In the genomic region with DNA sequence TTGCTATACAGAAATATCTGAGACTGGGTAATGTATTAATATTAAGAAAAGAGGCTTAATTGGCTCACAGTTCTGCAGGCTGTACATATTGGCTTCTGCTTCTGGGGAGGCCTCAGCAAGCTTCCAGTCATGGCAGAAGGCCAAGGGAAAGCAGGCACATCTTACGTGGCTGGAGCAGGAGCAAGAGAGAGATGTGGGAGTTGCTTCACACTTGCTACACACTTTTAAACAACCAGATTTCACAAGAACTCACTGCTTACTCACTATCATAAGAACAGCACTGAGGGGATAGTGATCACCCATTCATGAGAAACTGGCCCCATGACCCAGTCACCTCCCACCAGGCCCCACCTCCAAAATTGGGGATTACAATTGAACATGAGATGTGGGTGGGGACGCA, we compare ENCODE assay signal across 22 cellular contexts. TPM values are rescaled to one million over a fixed set of nuclear protein-coding genes. Genes with fewer than 3 reads are reported as not detected.
DNase-seq lines count a peak whose midpoint lies in the region; ATAC-seq and TF ChIP-seq lines count a peak whose summit lies in the region.
"Had no signal": no experiment of that assay in that cellular context is flagged by ENCODE, and none has a peak within 500 bp of the region (broad histone marks: within the 10 kb centered on the region; RNA-seq: fewer than 3 reads in every experiment).

No MANE protein-coding gene starts in this region.

- no peaks in the 10 kb centered on the region for H3K9me3 Mint-ChIP-seq in MCF 10A (ENCODE audit: unreplicated experiment)
- no peaks in the 10 kb centered on the region for H3K9me3 Mint-ChIP-seq in activated B cell treated with CpG ODN at 0.5 μM for 24 hours
- no peaks in the 10 kb centered on the region for H3K9me3 Mint-ChIP-seq in H9
- H3K9me3 Mint-ChIP-seq: IgD-negative memory B cell had no signal

- no peak overlapping the region for H3K9ac ChIP-seq in H9 (ENCODE audit: extremely low read depth, insufficient read length, low read length)

- no CpG with 5 or more reads among the region's 2 CpGs for WGBS in H9 (ENCODE audit: extremely low coverage, insufficient read length, low lambda C conversion rate)

- H2BK20ac ChIP-seq in H9 (ENCODE audit: low read depth, low read length, poor library complexity, severe bottlenecking), result no peak overlapping the region

- H2BK12ac ChIP-seq in H9 (ENCODE audit: insufficient read length, low read depth, low read length), result no peak overlapping the region

- no peaks in the 10 kb centered on the region for H3K27me3 Mint-ChIP-seq in MCF 10A (ENCODE audit: insufficient read depth, unreplicated experiment)
- no peaks in the 10 kb centered on the region for H3K27me3 Mint-ChIP-seq in activated B cell treated with CpG ODN at 0.5 μM for 24 hours
- no peaks in the 10 kb centered on the region for H3K27me3 Mint-ChIP-seq in H9 (ENCODE audit: low read depth)
- H3K27me3 Mint-ChIP-seq: IgD-negative memory B cell had no signal

- H4K8ac ChIP-seq in H9 (replicated peaks; ENCODE audit: insufficient read length, low read depth, low read length), result no peak overlapping the region

- ATAC-seq in activated B cell treated with CpG ODN at 0.5 μM for 24 hours (ENCODE audit: low read depth), result no peak
- peak; percentile 78 for ATAC-seq in gastrocnemius medialis
- ATAC-seq in HG03025 (IDR thresholded peaks at IDR 0.05; ENCODE audit: low FRiP score, unreplicated experiment), result no peak
- ATAC-seq: HCT116, Panc1 had no signal

- no peaks in the 10 kb centered on the region for H4K20me1 ChIP-seq in H9 (ENCODE audit: control insufficient read depth, insufficient read depth, insufficient read length)

- no peak overlapping the region for H3K27ac ChIP-seq in breast epithelium
- peak overlapping the region; percentile 37 to 87 (median 70) for H3K27ac ChIP-seq in gastrocnemius medialis
- H3K27ac ChIP-seq in H9 (ENCODE audit: insufficient read length, low read depth, low read length), result no peak overlapping the region
- H3K27ac ChIP-seq: C4-2B, SJCRH30 had no signal

- no peak overlapping the region for H2AFZ ChIP-seq in H9 (ENCODE audit: low read length)

- no peak overlapping the region for H3K18ac ChIP-seq in H9 (ENCODE audit: insufficient read length, low read depth, low read length)

- DNase-seq in MCF 10A (ENCODE audit: unreplicated experiment) (peak; percentile 43), breast epithelium (ENCODE audit: low spot score in 2 of 2) (no peak), activated B cell treated with CpG ODN at 0.5 μM for 24 hours (no peak), fibroblast of gingiva (ENCODE audit: low read depth) (peak; percentile 1), gastrocnemius medialis (peak in 1 of 2 donors; percentile 55), H9 (no peak), GM10266 (ENCODE audit: extremely low spot score) (no peak)
- DNase-seq: GDM1, GOT3, Karpas-422, NCI-H1105, NCI-H146, NCI-H2029, NCI-H226, NCI-H510A treated with DMSO at 0.1 percent for 48 hours, NCI-H774, SJCRH30 had no signal

- H2BK5ac ChIP-seq in H9 (ENCODE audit: insufficient read length, low read length), result no peak overlapping the region

- H3K4me3 ChIP-seq in breast epithelium (no peak overlapping the region), gastrocnemius medialis (no peak overlapping the region)
- H3K4me3 ChIP-seq: SJCRH30 had no signal

- H4K91ac ChIP-seq in H9 (ENCODE audit: insufficient read length, low read depth, low read length), result no peak overlapping the region

- no peak for TF ChIP-seq POLR2A in breast epithelium (IDR thresholded peaks at IDR 0.05)
- no peak for TF ChIP-seq POLR2A in gastrocnemius medialis (IDR thresholded peaks at IDR 0.05)

- CTCF ChIA-PET in MCF 10A (lab: Yijun Ruan, JAX) (no interaction called here), activated B cell treated with CpG ODN at 0.5 μM for 24 hours (lab: Charles Lee) (no interaction called here)

- no peaks in the 10 kb centered on the region for H3K36me3 ChIP-seq in breast epithelium
- H3K36me3 ChIP-seq in gastrocnemius medialis, result no peaks in the 10 kb centered on the region
- H3K36me3 ChIP-seq: SJCRH30 had no signal

- H3K27ac Mint-ChIP-seq in MCF 10A (ENCODE audit: low read depth, unreplicated experiment), result no peak overlapping the region
- peak overlapping the region; percentile 37 for H3K27ac Mint-ChIP-seq in activated B cell treated with CpG ODN at 0.5 μM for 24 hours
- no peak overlapping the region for H3K27ac Mint-ChIP-seq in H9
- H3K27ac Mint-ChIP-seq: IgD-negative memory B cell had no signal

- no peak overlapping the region for H3K4me2 ChIP-seq in H9 (ENCODE audit: insufficient read depth, insufficient read length, low read length)

- H3K23ac ChIP-seq in H9 (ENCODE audit: insufficient read length, low read depth, low read length), result no peak overlapping the region

- H3K4ac ChIP-seq in H9 (ENCODE audit: low read depth, low read length), result no peak overlapping the region

- POLR2A ChIA-PET in MCF 10A (lab: Yijun Ruan, JAX) (no interaction called here), activated B cell treated with CpG ODN at 0.5 μM for 24 hours (lab: Charles Lee) (no interaction called here)

- no peaks in the 10 kb centered on the region for H3K79me2 ChIP-seq in H9 (ENCODE audit: insufficient read depth, low read length)

- no peaks in the 10 kb centered on the region for H3K79me1 ChIP-seq in H9 (ENCODE audit: insufficient read depth, low read depth, low read length, poor library complexity, severe bottlenecking)

- H3T11ph ChIP-seq in H9 (ENCODE audit: low read length), result no peak overlapping the region

- no peak overlapping the region for H3K14ac ChIP-seq in H9 (ENCODE audit: insufficient read depth, low read length)

- H3K4me3 Mint-ChIP-seq in MCF 10A (ENCODE audit: unreplicated experiment) (no peak overlapping the region), activated B cell treated with CpG ODN at 0.5 μM for 24 hours (no peak overlapping the region), H9 (no peak overlapping the region)
- H3K4me3 Mint-ChIP-seq: IgD-negative memory B cell had no signal

- H2BK15ac ChIP-seq in H9 (ENCODE audit: low read depth, low read length), result no peak overlapping the region

- intact Hi-C loops in MCF 10A (cut with micrococcal nuclease) (no loop called here), breast epithelium (cut with DNase I; ENCODE audit: low total_unique reads) (no loop called here), activated B cell treated with CpG ODN at 0.5 μM for 24 hours (cut with micrococcal nuclease) (no loop called here), gastrocnemius medialis (cut with DNase I; ENCODE audit: low total_unique reads) (no loop called here)

- in situ Hi-C loops in gastrocnemius medialis (cut with MboI; ENCODE audit: low sequenced_read_pairs in 4 of 4), result no loop called here

- no peaks in the 10 kb centered on the region for H3K23me2 ChIP-seq in H9 (ENCODE audit: insufficient read length, low read depth, low read length, poor library complexity, severe bottlenecking)

- H3K36me3 Mint-ChIP-seq in MCF 10A (ENCODE audit: insufficient read depth, unreplicated experiment) (no peaks in the 10 kb centered on the region), activated B cell treated with CpG ODN at 0.5 μM for 24 hours (ENCODE audit: low read depth) (peaks cover 33% of the 10 kb centered on the region), H9 (ENCODE audit: insufficient read depth in 1 of 3, low read depth in 3 of 3) (no peaks in the 10 kb centered on the region)

- TF ChIP-seq CTCF in MCF 10A (IDR thresholded peaks at IDR 0.05; ENCODE audit: unreplicated experiment), result no peak
- no peak for TF ChIP-seq CTCF in breast epithelium (IDR thresholded peaks at IDR 0.05)
- no peak for TF ChIP-seq CTCF in activated B cell treated with CpG ODN at 0.5 μM for 24 hours (IDR thresholded peaks at IDR 0.05)
- TF ChIP-seq CTCF in gastrocnemius medialis (IDR thresholded peaks at IDR 0.05 in 4 of 5, conservative IDR thresholded peaks at IDR 0.05 in 1 of 5), result no peak
- TF ChIP-seq CTCF in H9 (conservative IDR thresholded peaks at IDR 0.05), result no peak
- TF ChIP-seq CTCF in GM10266 (IDR thresholded peaks at IDR 0.05; ENCODE audit: control insufficient read depth, insufficient read depth, low read depth, missing control alignments), result no peak

- no peak overlapping the region for H2BK120ac ChIP-seq in H9 (ENCODE audit: low read depth, low read length, poor library complexity, severe bottlenecking)

- H3K27me3 ChIP-seq in breast epithelium, result no peaks in the 10 kb centered on the region
- H3K27me3 ChIP-seq in gastrocnemius medialis, result no peaks in the 10 kb centered on the region
- no peaks in the 10 kb centered on the region for H3K27me3 ChIP-seq in H9 (ENCODE audit: insufficient read depth, low read length)
- H3K27me3 ChIP-seq: SJCRH30 had no signal

- H3K4me1 Mint-ChIP-seq in MCF 10A (ENCODE audit: insufficient read depth, unreplicated experiment) (no peaks in the 10 kb centered on the region), activated B cell treated with CpG ODN at 0.5 μM for 24 hours (peaks cover 35% of the 10 kb centered on the region), H9 (no peaks in the 10 kb centered on the region)

- H4K5ac ChIP-seq in H9 (ENCODE audit: insufficient read length, low read depth, low read length), result no peak overlapping the region

- H3K4me1 ChIP-seq in breast epithelium, result no peaks in the 10 kb centered on the region
- peaks cover 35 to 42% of the 10 kb centered on the region in 2 donors for H3K4me1 ChIP-seq in gastrocnemius medialis
- no peaks in the 10 kb centered on the region for H3K4me1 ChIP-seq in H9 (ENCODE audit: insufficient read depth, low read length)
- H3K4me1 ChIP-seq: SJCRH30 had no signal

- BruUV-seq in MCF 10A (replicated peaks; lab: Mats Ljungman, UMichigan), result no TSS peak

- no peak overlapping the region for H3K56ac ChIP-seq in H9 (ENCODE audit: insufficient read length, low read depth, low read length)

- H3K9me3 ChIP-seq in breast epithelium, result no peaks in the 10 kb centered on the region
- no peaks in the 10 kb centered on the region for H3K9me3 ChIP-seq in gastrocnemius medialis
- no peaks in the 10 kb centered on the region for H3K9me3 ChIP-seq in H9 (ENCODE audit: control insufficient read depth, low read depth, low read length)
- H3K9me3 ChIP-seq: SJCRH30 had no signal

- no peak overlapping the region for H2AK5ac ChIP-seq in H9 (ENCODE audit: insufficient read length, low read length)

RNA-seq across cellular contexts. Expression of gene MAPRE2, which starts 50.6 kb away (rescaled TPM):
- total RNA-seq in MCF 10A (2022) (7.0 and 7.7 TPM in 2 replicates), breast epithelium (10 to 100 TPM; 17.0 to 38.8 (median 21.3) TPM), activated B cell treated with CpG ODN at 0.5 μM for 24 hours (47.9 and 53.8 TPM in 2 replicates), gastrocnemius medialis (10 to 100 TPM; 21.3 to 46.2 (median 34.4) TPM), H9 (2021) (27.0 and 29.4 TPM in 2 replicates)

Comparison
In these comparisons a context has a peak if more than half of its experiments do, and no peak if none do; other contexts are left out.
1. DNase-seq: peak in MCF 10A (single experiment) and fibroblast of gingiva (single experiment); none in breast epithelium (0 of 2), activated B cell treated with CpG ODN at 0.5 μM for 24 hours (single experiment), H9 (single experiment) and GM10266 (single experiment).
2. H3K27ac ChIP-seq: peak in gastrocnemius medialis (4 of 4); none in breast epithelium (0 of 2) and H9 (single experiment).
3. ATAC-seq: peak in gastrocnemius medialis (2 of 2); none in activated B cell treated with CpG ODN at 0.5 μM for 24 hours (single experiment) and HG03025 (single experiment).